Comparison of ENCODE assay signal across 15 cellular contexts in genomic region chr4:147118523-147118922, GRCh38.
DNase-seq lines count a peak whose midpoint lies in the region; ATAC-seq and TF ChIP-seq lines count a peak whose summit lies in the region.
"Had no signal": no experiment of that assay in that cellular context is flagged by ENCODE, and none has a peak within 500 bp of the region (broad histone marks: within the 10 kb centered on the region; RNA-seq: fewer than 3 reads in every experiment).

No MANE protein-coding gene starts in this region.

- TF ChIP-seq CTCF in MCF 10A (IDR thresholded peaks at IDR 0.05; ENCODE audit: unreplicated experiment) (no peak), breast epithelium (IDR thresholded peaks at IDR 0.05) (no peak), cardiac fibroblast (IDR thresholded peaks at IDR 0.05; ENCODE audit: low read depth, low read length) (no peak), uterus (IDR thresholded peaks at IDR 0.05) (no peak)

- no peak overlapping the region for H3K27ac Mint-ChIP-seq in MCF 10A (ENCODE audit: low read depth, unreplicated experiment)
- H3K27ac Mint-ChIP-seq: activated naive CD8-positive, alpha-beta T cell treated with anti-CD3 and anti-CD28 coated beads for 36 hours; effector memory CD8-positive, alpha-beta T cell; naive thymus-derived CD8-positive, alpha-beta T cell; stimulated activated naive CD8-positive, alpha-beta T cell treated with anti-CD3 and anti-CD28 coated beads, Interleukin-15, amount 100 ng/mL, for 72 hours had no signal

- ATAC-seq in left lobe of liver: peak; percentile 23
- no peak for ATAC-seq in HG03439 (IDR thresholded peaks at IDR 0.05; ENCODE audit: unreplicated experiment)
- ATAC-seq: effector memory CD8-positive, alpha-beta T cell; naive thymus-derived CD8-positive, alpha-beta T cell; stimulated activated naive CD8-positive, alpha-beta T cell treated with anti-CD3 and anti-CD28 coated beads, Interleukin-15, amount 100 ng/mL, for 72 hours had no signal

- POLR2A ChIA-PET in MCF 10A (lab: Yijun Ruan, JAX): no interaction called here

- H3K4me3 Mint-ChIP-seq in MCF 10A (ENCODE audit: unreplicated experiment): no peak overlapping the region
- H3K4me3 Mint-ChIP-seq: activated naive CD8-positive, alpha-beta T cell treated with anti-CD3 and anti-CD28 coated beads for 36 hours; effector memory CD8-positive, alpha-beta T cell; naive thymus-derived CD8-positive, alpha-beta T cell; stimulated activated naive CD8-positive, alpha-beta T cell treated with anti-CD3 and anti-CD28 coated beads, Interleukin-15, amount 100 ng/mL, for 72 hours had no signal

- H3K4me1 Mint-ChIP-seq in MCF 10A (ENCODE audit: insufficient read depth, unreplicated experiment): no peaks in the 10 kb centered on the region
- H3K4me1 Mint-ChIP-seq: activated naive CD8-positive, alpha-beta T cell treated with anti-CD3 and anti-CD28 coated beads for 36 hours; naive thymus-derived CD8-positive, alpha-beta T cell; stimulated activated naive CD8-positive, alpha-beta T cell treated with anti-CD3 and anti-CD28 coated beads, Interleukin-15, amount 100 ng/mL, for 72 hours had no signal

- H3K36me3 ChIP-seq in breast epithelium (no peaks in the 10 kb centered on the region), uterus (no peaks in the 10 kb centered on the region)

- H3K4me3 ChIP-seq in breast epithelium (no peak overlapping the region), cardiac fibroblast (replicated peaks in 1 of 2; ENCODE audit: low read depth in 2 of 2, low read length in 2 of 2) (no peak overlapping the region), uterus (no peak overlapping the region)

- H3K27me3 Mint-ChIP-seq in MCF 10A (ENCODE audit: insufficient read depth, unreplicated experiment): no peaks in the 10 kb centered on the region
- H3K27me3 Mint-ChIP-seq: stimulated activated naive CD8-positive, alpha-beta T cell treated with anti-CD3 and anti-CD28 coated beads, Interleukin-15, amount 100 ng/mL, for 72 hours had no signal

- no TSS peak for BruUV-seq in MCF 10A (replicated peaks; lab: Mats Ljungman, UMichigan)

- peaks cover 6 to 7% of the 10 kb centered on the region in 2 donors for H3K9me3 ChIP-seq in breast epithelium
- H3K9me3 ChIP-seq in uterus: no peaks in the 10 kb centered on the region

- no peaks in the 10 kb centered on the region for H3K4me1 ChIP-seq in breast epithelium
- peaks cover 0 to 10% of the 10 kb centered on the region in 2 donors for H3K4me1 ChIP-seq in uterus

- no peaks in the 10 kb centered on the region for H3K27me3 ChIP-seq in breast epithelium
- no peaks in the 10 kb centered on the region for H3K27me3 ChIP-seq in uterus

- intact Hi-C loops in MCF 10A (cut with micrococcal nuclease) (no loop called here), breast epithelium (cut with DNase I; ENCODE audit: low total_unique reads) (no loop called here), uterus (cut with DNase I; ENCODE audit: low total_unique reads) (no loop called here)

- TF ChIP-seq POLR2A in breast epithelium (IDR thresholded peaks at IDR 0.05): no peak
- TF ChIP-seq POLR2A in uterus (IDR thresholded peaks at IDR 0.05): no peak

- CTCF ChIA-PET in MCF 10A (lab: Yijun Ruan, JAX): no interaction called here

- DNase-seq in MCF 10A (ENCODE audit: unreplicated experiment): peak; percentile 6
- DNase-seq in breast epithelium (ENCODE audit: low spot score in 2 of 2): no peak
- peak; percentile 41 to 84 for DNase-seq in cardiac fibroblast (ENCODE audit: low read depth in 2 of 2)
- DNase-seq in left lobe of liver (ENCODE audit: low spot score): no peak
- DNase-seq in uterus: peak; percentile 40 to 75
- DNase-seq in stimulated activated CD4-positive, alpha-beta T cell treated with anti-CD3 and anti-CD28 coated beads, Interleukin-4, amount 100 ng/mL, for 4 hours: no peak
- no peak for DNase-seq in cerebellar cortex (ENCODE audit: low spot score)
- DNase-seq: activated CD4-positive, alpha-beta T cell treated with anti-CD3 and anti-CD28 coated beads, Interleukin-2, amount 50 U/mL, for 48 hours; activated naive CD8-positive, alpha-beta T cell treated with anti-CD3 and anti-CD28 coated beads for 36 hours; effector memory CD8-positive, alpha-beta T cell; naive thymus-derived CD8-positive, alpha-beta T cell; NCI-H1436 treated with DMSO at 0.1 percent for 48 hours; NK-92 treated with Interleukin-12 subunit alpha and Interleukin-12 subunit beta, amount 100 ng/mL, for 24 hours; stimulated activated naive CD8-positive, alpha-beta T cell treated with anti-CD3 and anti-CD28 coated beads, Interleukin-15, amount 100 ng/mL, for 72 hours had no signal

- H3K9me3 Mint-ChIP-seq in MCF 10A (ENCODE audit: unreplicated experiment): peaks cover 6% of the 10 kb centered on the region

- H3K27ac ChIP-seq in breast epithelium (no peak overlapping the region), uterus (peak overlapping the region; percentile 71 to 82)

- H3K36me3 Mint-ChIP-seq in MCF 10A (ENCODE audit: insufficient read depth, unreplicated experiment): no peaks in the 10 kb centered on the region
- H3K36me3 Mint-ChIP-seq: activated naive CD8-positive, alpha-beta T cell treated with anti-CD3 and anti-CD28 coated beads for 36 hours; naive thymus-derived CD8-positive, alpha-beta T cell had no signal

Comparison
In these comparisons a context has a peak if more than half of its experiments do, and no peak if none do; other contexts are left out.
1. DNase-seq: peak in MCF 10A (single experiment), cardiac fibroblast (2 of 2) and uterus (2 of 2); none in breast epithelium (0 of 2), left lobe of liver (single experiment), stimulated activated CD4-positive, alpha-beta T cell treated with anti-CD3 and anti-CD28 coated beads, Interleukin-4, amount 100 ng/mL, for 4 hours (0 of 2) and cerebellar cortex (single experiment).
2. H3K27ac ChIP-seq: peak in uterus (2 of 2); none in breast epithelium (0 of 2).